Comparison of ENCODE assay signal across 21 cellular contexts in genomic region chr5:173808079-173808808, GRCh38.
DNase-seq lines count a peak whose midpoint lies in the region; ATAC-seq and TF ChIP-seq lines count a peak whose summit lies in the region.
"Had no signal": no experiment of that assay in that cellular context is flagged by ENCODE, and none has a peak within 500 bp of the region (broad histone marks: within the 10 kb centered on the region; RNA-seq: fewer than 3 reads in every experiment).

No MANE protein-coding gene starts in this region.

- DNase-seq in SIG-M5 treated with dmso at 0.1 percent for 504 hours (lab: John Stamatoyannopoulos, UW; ENCODE audit: unreplicated experiment) (peak; percentile 63), SIG-M5 (lab: John Stamatoyannopoulos, UW) (no peak), RWPE2 (ENCODE audit: low spot score) (no peak), iris pigment epithelial cell (ENCODE audit: low read depth) (peak; percentile 20), upper lobe of left lung (peak in 1 of 2 donors; percentile 63), kidney glomerular epithelial cell (lab: John Stamatoyannopoulos, UW) (no peak), WERI-Rb-1 (no peak)
- DNase-seq in stimulated activated CD4-positive, alpha-beta T cell treated with anti-CD3 and anti-CD28 coated beads, Interleukin-2, amount 100 ng/mL, for 48 hours: no peak
- DNase-seq: activated CD4-positive, alpha-beta T cell treated with anti-CD3 and anti-CD28 coated beads, Interleukin-2, amount 10 ng/mL, durations not matched to agents 7 days and 5 days; amniotic stem cell; BE2C; DMS153; H7; NCI-H1694; NCI-H2227 treated with DMSO at 0.1 percent for 48 hours; retina; RPMI8226; stimulated activated naive CD4-positive, alpha-beta T cell; tibial artery had no signal

- H3K4me3 ChIP-seq in RWPE2 (ENCODE audit: severe bottlenecking) (no peak overlapping the region), upper lobe of left lung (no peak overlapping the region), WERI-Rb-1 (ENCODE audit: low read depth, low read length) (no peak overlapping the region)
- H3K4me3 ChIP-seq: cardiac muscle cell, tibial artery had no signal

- H3K27ac ChIP-seq in RWPE2 (ENCODE audit: poor library complexity, severe bottlenecking): no peak overlapping the region
- no peak overlapping the region for H3K27ac ChIP-seq in upper lobe of left lung
- no peak overlapping the region for H3K27ac ChIP-seq in WERI-Rb-1
- H3K27ac ChIP-seq: 22Rv1, cardiac muscle cell, tibial artery had no signal

- TF ChIP-seq CTCF in RWPE2 (IDR thresholded peaks at IDR 0.05; ENCODE audit: poor library complexity, severe bottlenecking) (no peak), upper lobe of left lung (IDR thresholded peaks at IDR 0.05) (no peak), WERI-Rb-1 (IDR thresholded peaks at IDR 0.05; ENCODE audit: low read depth, low read length) (no peak)

- WGBS in upper lobe of left lung, 2 donors: 78 to 82% methylated on average over 9 of the region's 9 CpGs

- H3K4me1 ChIP-seq in RWPE2 (ENCODE audit: insufficient read depth, poor library complexity, severe bottlenecking) (peaks cover under 1% of the 10 kb centered on the region), upper lobe of left lung (peaks cover 0 to 5% (median 0%) of the 10 kb centered on the region in 4 donors)
- H3K4me1 ChIP-seq: BE2C, tibial artery had no signal

- TF ChIP-seq POLR2A in upper lobe of left lung (IDR thresholded peaks at IDR 0.05): no peak

- no peaks in the 10 kb centered on the region for H3K9me3 ChIP-seq in RWPE2 (ENCODE audit: severe bottlenecking)
- no peaks in the 10 kb centered on the region for H3K9me3 ChIP-seq in upper lobe of left lung
- H3K9me3 ChIP-seq in WERI-Rb-1 (ENCODE audit: severe bottlenecking): peaks cover 8% of the 10 kb centered on the region
- H3K9me3 ChIP-seq: BE2C, tibial artery had no signal

- TF ChIP-seq EP300 in upper lobe of left lung (IDR thresholded peaks at IDR 0.05): no peak

- ATAC-seq in RWPE2 (ENCODE audit: low read depth) (peak; percentile 42; the same call in 2 of the 3 replicates), upper lobe of left lung (ENCODE audit: low FRiP score in 2 of 2) (peak; percentile 55 to 78)

- H3K36me3 ChIP-seq in RWPE2 (ENCODE audit: low read depth): no peaks in the 10 kb centered on the region
- no peaks in the 10 kb centered on the region for H3K36me3 ChIP-seq in upper lobe of left lung
- H3K36me3 ChIP-seq in WERI-Rb-1: no peaks in the 10 kb centered on the region
- H3K36me3 ChIP-seq: BE2C, cardiac muscle cell, tibial artery had no signal

- H3K27me3 ChIP-seq in RWPE2 (ENCODE audit: insufficient read depth, poor library complexity, severe bottlenecking) (no peaks in the 10 kb centered on the region), upper lobe of left lung (no peaks in the 10 kb centered on the region), WERI-Rb-1 (ENCODE audit: insufficient read depth, low read depth, severe bottlenecking) (no peaks in the 10 kb centered on the region)
- H3K27me3 ChIP-seq: BE2C, cardiac muscle cell, tibial artery had no signal

Comparison
In these comparisons a context has a peak if more than half of its experiments do, and no peak if none do; other contexts are left out.
1. DNase-seq: peak in SIG-M5 treated with dmso at 0.1 percent for 504 hours (single experiment) and iris pigment epithelial cell (single experiment); none in SIG-M5 (single experiment), RWPE2 (single experiment), kidney glomerular epithelial cell (single experiment), WERI-Rb-1 (single experiment) and stimulated activated CD4-positive, alpha-beta T cell treated with anti-CD3 and anti-CD28 coated beads, Interleukin-2, amount 100 ng/mL, for 48 hours (0 of 2).